16 cellular contexts compared by ENCODE assay signal in the genomic region with DNA sequence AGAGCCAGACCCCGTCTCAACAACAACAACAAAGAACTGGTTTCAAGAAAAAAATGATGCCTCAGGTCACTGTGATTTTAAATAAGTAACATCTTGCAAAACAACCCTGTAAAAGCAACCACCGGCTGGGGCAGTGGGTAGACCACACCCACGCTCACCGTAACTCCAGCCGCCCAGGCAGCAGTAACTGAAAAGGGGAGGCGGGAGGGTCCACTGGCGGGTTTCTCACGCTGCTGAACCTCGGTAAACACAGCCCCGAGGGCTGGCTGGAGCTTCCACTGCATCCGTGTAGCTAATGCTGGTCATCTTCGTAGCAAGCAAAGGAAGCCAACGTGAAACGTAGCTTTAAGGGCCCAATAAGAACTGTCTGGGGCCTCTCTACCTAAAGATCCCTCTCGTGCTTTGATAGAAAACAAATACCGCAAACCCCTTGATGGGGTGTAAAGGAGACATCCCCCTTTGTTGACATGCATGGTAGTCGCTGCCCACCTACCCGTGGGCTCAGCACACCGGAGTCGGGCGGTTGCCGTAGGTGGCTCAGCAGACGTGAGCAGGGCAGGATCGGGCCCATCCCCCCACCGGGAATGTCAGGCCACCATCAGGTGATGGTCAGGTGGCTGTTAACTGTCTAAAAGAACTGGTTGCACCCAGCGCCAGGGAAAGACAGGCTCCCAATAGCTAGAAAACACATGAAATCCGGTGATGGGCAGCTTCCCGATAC. TPM values are rescaled to one million over a fixed set of nuclear protein-coding genes. Genes with fewer than 3 reads are reported as not detected.
DNase-seq lines count a peak whose midpoint lies in the region; ATAC-seq and TF ChIP-seq lines count a peak whose summit lies in the region.
"Had no signal": no experiment of that assay in that cellular context is flagged by ENCODE, and none has a peak within 500 bp of the region (broad histone marks: within the 10 kb centered on the region; RNA-seq: fewer than 3 reads in every experiment).

No MANE protein-coding gene starts in this region.

- H3K27me3 Mint-ChIP-seq in IgD-negative memory B cell, result no peaks in the 10 kb centered on the region
- H3K27me3 Mint-ChIP-seq in endothelial cell (ENCODE audit: unreplicated experiment), result peaks cover 6% of the 10 kb centered on the region

- H3K27ac Mint-ChIP-seq in IgD-negative memory B cell (peak overlapping the region in 2 of 3 donors; percentile 16 to 43), endothelial cell (ENCODE audit: unreplicated experiment) (peak overlapping the region; percentile 18)

- TF ChIP-seq CTCF in endothelial cell (IDR thresholded peaks at IDR 0.05; ENCODE audit: unreplicated experiment), result no peak

- intact Hi-C loops in posterior vena cava (cut with DNase I), result no loop called here

- H3K4me1 Mint-ChIP-seq in IgD-negative memory B cell, result peaks cover 0 to 8% (median 6%) of the 10 kb centered on the region in 3 donors
- peaks cover 11% of the 10 kb centered on the region for H3K4me1 Mint-ChIP-seq in endothelial cell (ENCODE audit: unreplicated experiment)

- H3K36me3 Mint-ChIP-seq in IgD-negative memory B cell (peaks cover 9% of the 10 kb centered on the region), endothelial cell (ENCODE audit: low read depth, unreplicated experiment) (peaks cover 26% of the 10 kb centered on the region)

- peaks cover 3 to 9% (median 4%) of the 10 kb centered on the region in 3 donors for H3K9me3 Mint-ChIP-seq in IgD-negative memory B cell
- H3K9me3 Mint-ChIP-seq in endothelial cell (ENCODE audit: unreplicated experiment), result peaks cover 4% of the 10 kb centered on the region

- H3K4me3 Mint-ChIP-seq in IgD-negative memory B cell (peak overlapping the region in 2 of 4 donors; percentile 22), endothelial cell (ENCODE audit: unreplicated experiment) (no peak overlapping the region)
- H3K4me3 Mint-ChIP-seq: CD14-positive monocyte had no signal

- ATAC-seq in HG03095 (IDR thresholded peaks at IDR 0.05; ENCODE audit: unreplicated experiment), result no peak
- ATAC-seq: HCT116 had no signal

- peak; percentile 51 for DNase-seq in activated effector memory CD4-positive, alpha-beta T cell treated with anti-CD3 and anti-CD28 coated beads, Interleukin-2, amount 50 U/mL, for 16 hours
- DNase-seq in activated effector memory CD4-positive, alpha-beta T cell treated with Interleukin-2 at 50 U/mL for 16 hours, result no peak
- DNase-seq in endothelial cell (ENCODE audit: low spot score) (no peak), posterior vena cava (ENCODE audit: low spot score) (peak; percentile 62), NK-92 (lab: John Stamatoyannopoulos, UW; ENCODE audit: unreplicated experiment) (no peak), NCI-H187 treated with DMSO at 0.1 percent for 48 hours (lab: John Stamatoyannopoulos, UW) (no peak)
- DNase-seq: 8988T, Caco-2, DMS53, KG1, NCI-H1092, NCI-H69 had no signal

RNA-seq across cellular contexts. Expression of gene C1orf159, which starts 4.2 kb away (rescaled TPM):
- 7.9 TPM for polyA plus RNA-seq in IgD-negative memory B cell
- 16.6 TPM for total RNA-seq in endothelial cell (ENCODE audit: unreplicated experiment)
- total RNA-seq in posterior vena cava, result 1 to 10 TPM; 6.7 to 7.4 TPM

RNA-seq across cellular contexts. Expression of gene RNF223, which starts 37.6 kb away (rescaled TPM):
- not detected for polyA plus RNA-seq in IgD-negative memory B cell
- total RNA-seq in endothelial cell (ENCODE audit: unreplicated experiment) (not detected), posterior vena cava (not detected)
- polyA plus RNA-seq: CD14-positive monocyte had no signal

Comparison
In these comparisons a context has a peak if more than half of its experiments do, and no peak if none do; other contexts are left out.
1. DNase-seq: peak in activated effector memory CD4-positive, alpha-beta T cell treated with anti-CD3 and anti-CD28 coated beads, Interleukin-2, amount 50 U/mL, for 16 hours (single experiment) and posterior vena cava (single experiment); none in activated effector memory CD4-positive, alpha-beta T cell treated with Interleukin-2 at 50 U/mL for 16 hours (single experiment), endothelial cell (single experiment), NK-92 (single experiment) and NCI-H187 treated with DMSO at 0.1 percent for 48 hours (single experiment).